Comparison of ENCODE assay signal across 1 cellular context in the genomic region with DNA sequence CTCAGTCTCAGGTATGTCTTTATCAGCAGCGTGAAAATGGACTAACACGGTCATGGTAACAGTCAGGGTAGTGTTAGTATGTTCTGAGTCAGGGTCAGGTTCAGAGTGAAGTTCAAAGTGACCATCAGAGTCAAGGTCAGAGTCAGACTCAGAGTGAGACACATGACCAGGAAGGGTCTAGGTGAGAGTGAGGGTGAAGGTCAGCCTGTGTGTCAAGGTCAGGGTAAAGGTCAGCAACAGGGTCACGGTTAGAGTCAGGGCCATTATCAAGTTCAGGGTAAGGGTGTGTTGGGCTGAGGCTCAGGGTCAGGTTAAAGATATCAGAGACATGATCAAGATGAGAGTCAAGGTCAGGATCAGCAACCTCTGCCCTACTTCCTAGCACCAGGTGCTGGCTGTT.
TF ChIP-seq lines count a peak whose summit lies in the region.

No MANE protein-coding gene starts in this region.

TF ChIP-seq in IMR-90, 13 proteins besides CTCF, POLR2A, EP300 and RAD21 (continued from another document):
- TF ChIP-seq, protein P1, sequence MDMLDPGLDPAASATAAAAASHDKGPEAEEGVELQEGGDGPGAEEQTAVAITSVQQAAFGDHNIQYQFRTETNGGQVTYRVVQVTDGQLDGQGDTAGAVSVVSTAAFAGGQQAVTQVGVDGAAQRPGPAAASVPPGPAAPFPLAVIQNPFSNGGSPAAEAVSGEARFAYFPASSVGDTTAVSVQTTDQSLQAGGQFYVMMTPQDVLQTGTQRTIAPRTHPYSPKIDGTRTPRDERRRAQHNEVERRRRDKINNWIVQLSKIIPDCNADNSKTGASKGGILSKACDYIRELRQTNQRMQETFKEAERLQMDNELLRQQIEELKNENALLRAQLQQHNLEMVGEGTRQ (IDR thresholded peaks at IDR 0.05; ENCODE audit: low read depth, low read length) = no peak
- no peak for TF ChIP-seq NFE2L2 (IDR thresholded peaks at IDR 0.05; ENCODE audit: low read depth, low read length)
- no peak for TF ChIP-seq MAZ (IDR thresholded peaks at IDR 0.05; ENCODE audit: borderline replicate concordance, low read depth, low read length)
- no peak for TF ChIP-seq SMC3 (IDR thresholded peaks at IDR 0.05; ENCODE audit: low read depth, low read length)
TF ChIP-seq in IMR-90: peak in this region for 0.
